In genomic region chr2:155250800-155251199, GRCh38 we compare ENCODE assay signal across 8 cellular contexts.
DNase-seq lines count a peak whose midpoint lies in the region; ATAC-seq and TF ChIP-seq lines count a peak whose summit lies in the region.

No MANE protein-coding gene starts in this region.

- no peaks in the 10 kb centered on the region for H3K36me3 Mint-ChIP-seq in nephron progenitor cell (ENCODE audit: low read depth)
- H3K36me3 Mint-ChIP-seq in activated CD4-positive, alpha-beta memory T cell treated with anti-CD3 and anti-CD28 coated beads for 36 hours, result no peaks in the 10 kb centered on the region

- POLR2A ChIA-PET in activated CD4-positive, alpha-beta memory T cell treated with anti-CD3 and anti-CD28 coated beads for 36 hours (lab: Charles Lee), result no interaction called here

- H3K27ac Mint-ChIP-seq in nephron progenitor cell, result no peak overlapping the region
- no peak overlapping the region for H3K27ac Mint-ChIP-seq in activated CD4-positive, alpha-beta memory T cell treated with anti-CD3 and anti-CD28 coated beads for 36 hours

- DNase-seq in ACHN, result peak; percentile 39
- peak; percentile 5 for DNase-seq in RPMI8226
- no peak for DNase-seq in nephron progenitor cell
- no peak for DNase-seq in activated CD4-positive, alpha-beta memory T cell treated with anti-CD3 and anti-CD28 coated beads for 36 hours
- no peak for DNase-seq in MV-4-11 (lab: John Stamatoyannopoulos, UW)
- no peak for DNase-seq in activated naive CD4-positive, alpha-beta T cell treated with Interleukin-2 at 50 U/mL for 16 hours

- intact Hi-C loops in activated CD4-positive, alpha-beta memory T cell treated with anti-CD3 and anti-CD28 coated beads for 36 hours (cut with micrococcal nuclease), result loop anchor here (5.0 kb wide), 1 partner anchor 1288 kb away; no protein-coding TSS in a partner anchor

- H3K4me1 Mint-ChIP-seq in nephron progenitor cell, result no peaks in the 10 kb centered on the region
- H3K4me1 Mint-ChIP-seq in activated CD4-positive, alpha-beta memory T cell treated with anti-CD3 and anti-CD28 coated beads for 36 hours (ENCODE audit: low read depth), result no peaks in the 10 kb centered on the region

- no peaks in the 10 kb centered on the region for H3K9me3 Mint-ChIP-seq in nephron progenitor cell
- no peaks in the 10 kb centered on the region for H3K9me3 Mint-ChIP-seq in activated CD4-positive, alpha-beta memory T cell treated with anti-CD3 and anti-CD28 coated beads for 36 hours

- ATAC-seq in GM18909 (IDR thresholded peaks at IDR 0.05; ENCODE audit: poor library complexity, unreplicated experiment) (peak; percentile 90), HG03159 (IDR thresholded peaks at IDR 0.05; ENCODE audit: unreplicated experiment) (peak; percentile 80)

- H3K4me3 Mint-ChIP-seq in nephron progenitor cell, result no peak overlapping the region
- H3K4me3 Mint-ChIP-seq in activated CD4-positive, alpha-beta memory T cell treated with anti-CD3 and anti-CD28 coated beads for 36 hours, result no peak overlapping the region

- CTCF ChIA-PET in activated CD4-positive, alpha-beta memory T cell treated with anti-CD3 and anti-CD28 coated beads for 36 hours (lab: Charles Lee), result no interaction called here

- TF ChIP-seq CTCF in nephron progenitor cell (IDR thresholded peaks at IDR 0.05), result peak; percentile 30

- in situ Hi-C loops in ACHN (cut with HindIII; ENCODE audit: low pct_ligation_motif_present, low pct_unique_long_range_greater_than_20kb, low sequenced_read_pairs), result no loop called here

- H3K27me3 Mint-ChIP-seq in nephron progenitor cell (ENCODE audit: low read depth, poor library complexity), result no peaks in the 10 kb centered on the region
- no peaks in the 10 kb centered on the region for H3K27me3 Mint-ChIP-seq in activated CD4-positive, alpha-beta memory T cell treated with anti-CD3 and anti-CD28 coated beads for 36 hours

Comparison
In these comparisons a context has a peak if more than half of its experiments do, and no peak if none do; other contexts are left out.
1. DNase-seq: peak in ACHN (single experiment) and RPMI8226 (single experiment); none in nephron progenitor cell (single experiment), activated CD4-positive, alpha-beta memory T cell treated with anti-CD3 and anti-CD28 coated beads for 36 hours (single experiment), MV-4-11 (single experiment) and activated naive CD4-positive, alpha-beta T cell treated with Interleukin-2 at 50 U/mL for 16 hours (single experiment).